In genomic region chr1:221246628-221247027, GRCh38 we compare ENCODE assay signal across 9 cellular contexts.
"Had no signal": no experiment of that assay in that cellular context is flagged by ENCODE, and none has a peak within 500 bp of the region (broad histone marks: within the 10 kb centered on the region; RNA-seq: fewer than 3 reads in every experiment).

No MANE protein-coding gene starts in this region.

- DNase-seq: GM23248, GOT3, H7, HFFc6, Kasumi-1, KG1 had no signal

- H3K36me3 ChIP-seq: HAP-1 had no signal

- H3K4me1 ChIP-seq: HAP-1 had no signal

- H2AFZ ChIP-seq: GM23248 had no signal

- H3K9ac ChIP-seq: GM23248 had no signal

- H3K27ac ChIP-seq: GM23248, HL-60 had no signal

- H3K9me3 ChIP-seq: HAP-1 had no signal

- H3K4me3 ChIP-seq: GM23248, HAP-1 had no signal

- ATAC-seq: HCT116 had no signal
